16 cellular contexts compared by ENCODE assay signal in the genomic region with DNA sequence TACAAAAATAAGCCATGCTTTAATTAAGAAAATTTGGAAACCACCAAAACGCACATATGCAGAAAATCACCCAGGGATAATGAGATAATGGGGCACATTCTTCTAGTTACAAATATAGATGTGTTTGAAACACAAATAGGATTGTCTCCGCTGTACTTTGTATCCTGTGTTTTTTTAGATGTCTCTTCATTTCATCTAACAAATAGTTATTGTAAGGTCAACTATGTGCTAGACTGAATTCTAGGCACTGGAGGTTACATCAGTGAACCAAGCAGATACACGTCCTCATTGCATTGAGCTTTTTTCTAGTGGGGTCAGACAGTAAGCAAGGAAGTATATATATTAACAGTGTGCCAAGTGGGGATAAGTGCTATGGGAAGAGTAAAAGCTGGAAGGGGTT.
A peak's percentile ranks its signal among the peaks of the same experiment; 100 is the strongest.
DNase-seq lines count a peak whose midpoint lies in the region; TF ChIP-seq lines count a peak whose summit lies in the region.
"Had no signal": no experiment of that assay in that cellular context is flagged by ENCODE, and none has a peak within 500 bp of the region (broad histone marks: within the 10 kb centered on the region; RNA-seq: fewer than 3 reads in every experiment).

No MANE protein-coding gene starts in this region.

- H2BK15ac ChIP-seq in H9 (ENCODE audit: low read depth, low read length) (no peak overlapping the region), neuronal stem cell (ENCODE audit: low read length) (no peak overlapping the region)

- H2BK5ac ChIP-seq in H9 (ENCODE audit: insufficient read length, low read length) (no peak overlapping the region), neuronal stem cell (ENCODE audit: low read length) (no peak overlapping the region)

- no CpG with 5 or more reads among the region's 3 CpGs for WGBS in H9 (ENCODE audit: extremely low coverage, insufficient read length, low lambda C conversion rate)
- WGBS in neuronal stem cell (ENCODE audit: extremely low coverage in 2 of 2, insufficient read length in 2 of 2, insufficient replicate concordance in 1 of 2), 2 donors = no CpG with 5 or more reads among the region's 3 CpGs

- H4K8ac ChIP-seq in H9 (replicated peaks; ENCODE audit: insufficient read length, low read depth, low read length) (no peak overlapping the region), neuronal stem cell (ENCODE audit: low read depth, low read length) (no peak overlapping the region)

- no peaks in the 10 kb centered on the region for H3K23me2 ChIP-seq in H9 (ENCODE audit: insufficient read length, low read depth, low read length, poor library complexity, severe bottlenecking)

- no peak overlapping the region for H4K91ac ChIP-seq in H9 (ENCODE audit: insufficient read length, low read depth, low read length)
- H4K91ac ChIP-seq in neuronal stem cell (ENCODE audit: low read depth, low read length, poor library complexity) = no peak overlapping the region

- DNase-seq in H9 (no peak), foreskin melanocyte (peak; percentile 55), neuronal stem cell (ENCODE audit: low spot score) (no peak), HCEC 1CT (no peak), SW 1271 (lab: John Stamatoyannopoulos, UW) (no peak)
- no peak for DNase-seq in effector memory CD4-positive, alpha-beta T cell
- DNase-seq: AML-193; CD4-positive, alpha-beta T cell; MG63; NCI-H1105; NCI-H1694 treated with DMSO at 0.1 percent for 48 hours; NCI-H510A; Peyer's patch; Right ventricle myocardium superior had no signal

- H2AK5ac ChIP-seq in H9 (ENCODE audit: insufficient read length, low read length) (no peak overlapping the region), neuronal stem cell (ENCODE audit: low read depth, low read length) (no peak overlapping the region)

- H3K27me3 Mint-ChIP-seq in H9 (ENCODE audit: low read depth) = peaks cover 12% of the 10 kb centered on the region
- H3K27me3 Mint-ChIP-seq: CD4-positive, alpha-beta T cell had no signal

- no peaks in the 10 kb centered on the region for H3K9me3 Mint-ChIP-seq in H9
- H3K9me3 Mint-ChIP-seq: CD4-positive, alpha-beta T cell had no signal

- peak overlapping the region; percentile 43 to 89 (median 75); a peak in 21 of 22 replicates for H3K4me2 ChIP-seq in BLaER1 treated with 17β-estradiol and CSF1 and Interleukin-3, amounts not matched to agents 10 nM and 100 nM
- H3K4me2 ChIP-seq in H9 (ENCODE audit: insufficient read depth, insufficient read length, low read length) (no peak overlapping the region), neuronal stem cell (ENCODE audit: insufficient read depth, low read length, poor library complexity, severe bottlenecking) (no peak overlapping the region)
- H3K4me2 ChIP-seq: KMS-11 had no signal

- H3K4me3 Mint-ChIP-seq in H9 = peak overlapping the region in 1 of 2 experiments; percentile 39; a peak in 1 of 5 replicates
- H3K4me3 Mint-ChIP-seq: CD4-positive, alpha-beta T cell had no signal

- H3K14ac ChIP-seq in H9 (ENCODE audit: insufficient read depth, low read length) (no peak overlapping the region), neuronal stem cell (ENCODE audit: low read length) (no peak overlapping the region)

- no peak overlapping the region for H3K18ac ChIP-seq in H9 (ENCODE audit: insufficient read length, low read depth, low read length)
- H3K18ac ChIP-seq in neuronal stem cell (ENCODE audit: low read length) = no peak overlapping the region

- H2BK120ac ChIP-seq in H9 (ENCODE audit: low read depth, low read length, poor library complexity, severe bottlenecking) (no peak overlapping the region), neuronal stem cell (ENCODE audit: low read depth, low read length) (no peak overlapping the region)

- H3K23ac ChIP-seq in H9 (ENCODE audit: insufficient read length, low read depth, low read length) (no peak overlapping the region), neuronal stem cell (ENCODE audit: low read depth, low read length, poor library complexity) (no peak overlapping the region)

- H3K36me3 ChIP-seq in BLaER1 treated with 17β-estradiol and CSF1 and Interleukin-3, amounts not matched to agents 10 nM and 100 nM = peaks cover 0 to 20% (median 0%) of the 10 kb centered on the region in 11 experiments; a peak in 3 of 22 replicates
- H3K36me3 ChIP-seq in neuronal stem cell (replicated peaks in 1 of 2; ENCODE audit: control insufficient read depth in 2 of 2, insufficient read depth in 2 of 2, low read length in 2 of 2) = no peaks in the 10 kb centered on the region
- no peaks in the 10 kb centered on the region for H3K36me3 ChIP-seq in effector memory CD4-positive, alpha-beta T cell (ENCODE audit: control insufficient read depth, insufficient read depth, low read length)
- H3K36me3 ChIP-seq: MG63, Peyer's patch had no signal

- H3K4me1 Mint-ChIP-seq in H9 = peaks cover 50 to 53% of the 10 kb centered on the region in 2 experiments

- H4K20me1 ChIP-seq in BLaER1 treated with 17β-estradiol and CSF1 and Interleukin-3, amounts not matched to agents 10 nM and 100 nM = no peaks in the 10 kb centered on the region
- H4K20me1 ChIP-seq in H9 (ENCODE audit: control insufficient read depth, insufficient read depth, insufficient read length) = no peaks in the 10 kb centered on the region

- H2BK20ac ChIP-seq in H9 (ENCODE audit: low read depth, low read length, poor library complexity, severe bottlenecking) = no peak overlapping the region

- H3K79me1 ChIP-seq in H9 (ENCODE audit: insufficient read depth, low read depth, low read length, poor library complexity, severe bottlenecking) (no peaks in the 10 kb centered on the region), neuronal stem cell (ENCODE audit: low read depth, low read length) (no peaks in the 10 kb centered on the region)

- H2AFZ ChIP-seq in H9 (ENCODE audit: low read length) (no peak overlapping the region), neuronal stem cell (ENCODE audit: low read length) (peak overlapping the region; percentile 56)

- H3K4ac ChIP-seq in H9 (ENCODE audit: low read depth, low read length) (no peak overlapping the region), neuronal stem cell (ENCODE audit: low read length) (no peak overlapping the region)

- no peaks in the 10 kb centered on the region for H3K79me2 ChIP-seq in H9 (ENCODE audit: insufficient read depth, low read length)

- peaks cover 0 to 9% (median 0%) of the 10 kb centered on the region in 11 experiments; a peak in 2 of 22 replicates for H3K9me3 ChIP-seq in BLaER1 treated with 17β-estradiol and CSF1 and Interleukin-3, amounts not matched to agents 10 nM and 100 nM (replicated peaks in 1 of 11)
- H3K9me3 ChIP-seq in H9 (ENCODE audit: control insufficient read depth, low read depth, low read length) = no peaks in the 10 kb centered on the region
- H3K9me3 ChIP-seq in neuronal stem cell (replicated peaks in 1 of 2; ENCODE audit: control insufficient read depth in 2 of 2, insufficient read depth in 1 of 2, low read depth in 1 of 2, low read length in 2 of 2) = no peaks in the 10 kb centered on the region
- no peaks in the 10 kb centered on the region for H3K9me3 ChIP-seq in effector memory CD4-positive, alpha-beta T cell (ENCODE audit: control insufficient read depth, low read length)
- H3K9me3 ChIP-seq: MG63, Peyer's patch had no signal

- no peak overlapping the region for H3K4me3 ChIP-seq in BLaER1 treated with 17β-estradiol and CSF1 and Interleukin-3, amounts not matched to agents 10 nM and 100 nM
- H3K4me3 ChIP-seq in neuronal stem cell (ENCODE audit: low read length in 2 of 2) = no peak overlapping the region
- no peak overlapping the region for H3K4me3 ChIP-seq in effector memory CD4-positive, alpha-beta T cell (ENCODE audit: insufficient read depth, low read depth, low read length, poor library complexity, severe bottlenecking)
- H3K4me3 ChIP-seq: MG63, Peyer's patch had no signal

- peak overlapping the region in 4 of 11 experiments; percentile 0 to 50 (median 18); a peak in 4 of 22 replicates for H3K9ac ChIP-seq in BLaER1 treated with 17β-estradiol and CSF1 and Interleukin-3, amounts not matched to agents 10 nM and 100 nM
- H3K9ac ChIP-seq in H9 (ENCODE audit: extremely low read depth, insufficient read length, low read length) = no peak overlapping the region
- no peak overlapping the region for H3K9ac ChIP-seq in neuronal stem cell (ENCODE audit: low read depth, low read length, poor library complexity)
- H3K9ac ChIP-seq: KMS-11 had no signal

- H3K4me1 ChIP-seq in BLaER1 treated with 17β-estradiol and CSF1 and Interleukin-3, amounts not matched to agents 10 nM and 100 nM = peaks cover 91 to 100% (median 99%) of the 10 kb centered on the region in 10 experiments
- H3K4me1 ChIP-seq in H9 (ENCODE audit: insufficient read depth, low read length) (peaks cover 17% of the 10 kb centered on the region; the same call in 1 of the 2 replicates), neuronal stem cell (ENCODE audit: control insufficient read depth in 2 of 2, insufficient read depth in 1 of 2, low read depth in 1 of 2, low read length in 2 of 2) (peaks cover 27 to 31% of the 10 kb centered on the region in 2 donors)
- peaks cover 5% of the 10 kb centered on the region for H3K4me1 ChIP-seq in effector memory CD4-positive, alpha-beta T cell (ENCODE audit: control insufficient read depth, insufficient read depth, low read length, poor library complexity, severe bottlenecking)

- H2BK12ac ChIP-seq in H9 (ENCODE audit: insufficient read length, low read depth, low read length) (no peak overlapping the region), neuronal stem cell (ENCODE audit: low read length) (no peak overlapping the region)

- H3K27ac Mint-ChIP-seq in H9 = peak overlapping the region in 2 of 3 experiments; percentile 26 to 44; a peak in 2 of 7 replicates
- H3K27ac Mint-ChIP-seq: CD4-positive, alpha-beta T cell had no signal

- H4K5ac ChIP-seq in H9 (ENCODE audit: insufficient read length, low read depth, low read length) = no peak overlapping the region

- H3T11ph ChIP-seq in H9 (ENCODE audit: low read length) = no peak overlapping the region

- no peak overlapping the region for H3K56ac ChIP-seq in H9 (ENCODE audit: insufficient read length, low read depth, low read length)

- TF ChIP-seq CTCF in H9 (conservative IDR thresholded peaks at IDR 0.05) = no peak

- H3K27ac ChIP-seq in BLaER1 treated with 17β-estradiol and CSF1 and Interleukin-3, amounts not matched to agents 10 nM and 100 nM = peak overlapping the region in 10 of 11 experiments; percentile 5 to 95 (median 82); a peak in 17 of 22 replicates
- H3K27ac ChIP-seq in H9 (ENCODE audit: insufficient read length, low read depth, low read length) (no peak overlapping the region), neuronal stem cell (replicated peaks; ENCODE audit: low read length) (peak overlapping the region; percentile 30)
- no peak overlapping the region for H3K27ac ChIP-seq in effector memory CD4-positive, alpha-beta T cell (ENCODE audit: insufficient read depth, low read length, poor library complexity, severe bottlenecking)
- H3K27ac ChIP-seq: KMS-11 had no signal

- no peaks in the 10 kb centered on the region for H3K36me3 Mint-ChIP-seq in H9 (ENCODE audit: insufficient read depth in 1 of 3, low read depth in 3 of 3)

- H3K27me3 ChIP-seq in BLaER1 treated with 17β-estradiol and CSF1 and Interleukin-3, amounts not matched to agents 10 nM and 100 nM = no peaks in the 10 kb centered on the region
- H3K27me3 ChIP-seq in H9 (ENCODE audit: insufficient read depth, low read length) (no peaks in the 10 kb centered on the region), neuronal stem cell (ENCODE audit: control insufficient read depth in 3 of 3, insufficient read depth in 3 of 3, low read depth in 1 of 3, low read length in 3 of 3) (no peaks in the 10 kb centered on the region)
- H3K27me3 ChIP-seq in effector memory CD4-positive, alpha-beta T cell (replicated peaks; ENCODE audit: control insufficient read depth, insufficient read depth, low read length, poor library complexity, severe bottlenecking) = no peaks in the 10 kb centered on the region
- H3K27me3 ChIP-seq: MG63, Peyer's patch had no signal

Comparison
In these comparisons a context has a peak if more than half of its experiments do, and no peak if none do; other contexts are left out.
1. H3K27ac ChIP-seq: peak in BLaER1 treated with 17β-estradiol and CSF1 and Interleukin-3, amounts not matched to agents 10 nM and 100 nM (10 of 11) and neuronal stem cell (single experiment); none in H9 (single experiment) and effector memory CD4-positive, alpha-beta T cell (single experiment).
2. H3K4me2 ChIP-seq: peak in BLaER1 treated with 17β-estradiol and CSF1 and Interleukin-3, amounts not matched to agents 10 nM and 100 nM (11 of 11); none in H9 (single experiment) and neuronal stem cell (single experiment).